8 cellular contexts compared by ENCODE assay signal in the genomic region with DNA sequence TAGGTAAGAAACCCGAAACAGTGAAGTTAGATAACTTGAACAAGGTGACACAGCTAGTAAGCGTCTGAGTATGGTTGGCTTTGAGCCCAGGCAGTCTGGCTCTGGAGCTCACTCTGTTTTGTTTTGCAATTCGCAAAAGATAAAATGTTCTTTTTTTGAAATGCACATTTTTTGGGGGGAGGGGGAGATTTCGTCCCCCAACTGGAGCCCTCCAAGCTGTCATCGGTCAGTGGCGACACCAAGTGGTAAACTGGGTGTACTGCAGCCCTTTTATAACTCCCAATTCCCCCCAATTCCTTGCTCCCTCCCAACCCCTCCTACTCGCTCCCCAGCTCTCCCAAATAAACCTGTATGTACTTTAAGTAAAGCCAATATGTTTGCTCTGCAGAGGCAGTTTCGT. TPM values are rescaled to one million over a fixed set of nuclear protein-coding genes. Genes with fewer than 3 reads are reported as not detected.
DNase-seq lines count a peak whose midpoint lies in the region; ATAC-seq and TF ChIP-seq lines count a peak whose summit lies in the region.

No MANE protein-coding gene starts in this region.

- peaks cover 10% of the 10 kb centered on the region; the same call in 1 of the 2 replicates for H3K4me1 ChIP-seq in ES-I3 (ENCODE audit: insufficient read depth, low read length)
- H3K4me1 ChIP-seq in OCI-LY1 (ENCODE audit: insufficient read depth, low read length, severe bottlenecking), result peaks cover 20% of the 10 kb centered on the region
- H3K4me1 ChIP-seq in breast epithelium, result no peaks in the 10 kb centered on the region
- H3K4me1 ChIP-seq in liver (ENCODE audit: control insufficient read depth in 4 of 4, insufficient read depth in 4 of 4, low read length in 3 of 4), result peaks cover 0 to 17% (median 5%) of the 10 kb centered on the region in 4 donors
- H3K4me1 ChIP-seq in upper lobe of left lung, result peaks cover 0 to 7% (median 5%) of the 10 kb centered on the region in 4 donors

- peak; percentile 63 to 77 for TF ChIP-seq RAD21 in liver (IDR thresholded peaks at IDR 0.05)

- H3K79me2 ChIP-seq in OCI-LY1 (ENCODE audit: insufficient read depth, low read length), result no peaks in the 10 kb centered on the region

- intact Hi-C loops in breast epithelium (cut with DNase I; ENCODE audit: low total_unique reads), result no loop called here

- peak in 1 of 2 donors; percentile 38 for ATAC-seq in upper lobe of left lung (ENCODE audit: low FRiP score in 2 of 2)
- ATAC-seq in GM21619 (IDR thresholded peaks at IDR 0.05; ENCODE audit: unreplicated experiment), result no peak
- no peak for ATAC-seq in GM18867 (IDR thresholded peaks at IDR 0.05; ENCODE audit: unreplicated experiment)

- TF ChIP-seq POLR2A in breast epithelium (IDR thresholded peaks at IDR 0.05) (no peak), upper lobe of left lung (IDR thresholded peaks at IDR 0.05) (no peak)

- H3K36me3 ChIP-seq in ES-I3 (ENCODE audit: insufficient read depth, low read length) (no peaks in the 10 kb centered on the region), OCI-LY1 (ENCODE audit: insufficient read depth, low read length) (no peaks in the 10 kb centered on the region), breast epithelium (no peaks in the 10 kb centered on the region), liver (ENCODE audit: control insufficient read depth in 4 of 4, insufficient read depth in 3 of 4, low read depth in 1 of 4, low read length in 3 of 4) (no peaks in the 10 kb centered on the region), upper lobe of left lung (no peaks in the 10 kb centered on the region)

- no peaks in the 10 kb centered on the region for H3F3A ChIP-seq in OCI-LY1 (ENCODE audit: insufficient read depth, low read length)

- H2AFZ ChIP-seq in OCI-LY1 (ENCODE audit: low read length), result no peak overlapping the region

- no peak overlapping the region for H3K27ac ChIP-seq in OCI-LY1 (ENCODE audit: low read depth, low read length, poor library complexity, severe bottlenecking)
- H3K27ac ChIP-seq in breast epithelium, result no peak overlapping the region
- no peak overlapping the region for H3K27ac ChIP-seq in liver (ENCODE audit: low read depth in 1 of 2, low read length in 2 of 2)
- no peak overlapping the region for H3K27ac ChIP-seq in upper lobe of left lung

- no peaks in the 10 kb centered on the region for H3K27me3 ChIP-seq in OCI-LY1 (ENCODE audit: insufficient read depth, low read length)
- H3K27me3 ChIP-seq in breast epithelium, result peaks cover 0 to 18% of the 10 kb centered on the region in 2 donors
- peaks cover 0 to 2% (median 0%) of the 10 kb centered on the region in 4 donors for H3K27me3 ChIP-seq in liver (ENCODE audit: control insufficient read depth in 4 of 4, insufficient read depth in 4 of 4, low read length in 3 of 4)
- H3K27me3 ChIP-seq in upper lobe of left lung, result no peaks in the 10 kb centered on the region

- DNase-seq in 8988T, result peak; percentile 46
- DNase-seq in breast epithelium (ENCODE audit: low spot score in 2 of 2), result no peak
- DNase-seq in upper lobe of left lung, result peak in 1 of 2 donors; percentile 22

- no peaks in the 10 kb centered on the region for H3K9me2 ChIP-seq in OCI-LY1 (ENCODE audit: low read depth, low read length)

- H3K4me3 ChIP-seq in OCI-LY1 (ENCODE audit: low read depth, low read length, poor library complexity, severe bottlenecking), result no peak overlapping the region
- H3K4me3 ChIP-seq in breast epithelium, result no peak overlapping the region
- no peak overlapping the region for H3K4me3 ChIP-seq in liver (ENCODE audit: low read depth in 1 of 3, low read length in 3 of 3)
- no peak overlapping the region for H3K4me3 ChIP-seq in upper lobe of left lung

- H4K20me1 ChIP-seq in OCI-LY1 (ENCODE audit: insufficient read depth, low read length), result no peaks in the 10 kb centered on the region

- 4% methylated on average over 8 of the region's 8 CpGs for WGBS in liver
- 18 to 19% methylated on average over 8 of the region's 8 CpGs for WGBS in upper lobe of left lung, 2 donors

- TF ChIP-seq CTCF in OCI-LY1 (IDR thresholded peaks at IDR 0.05; ENCODE audit: low read length), result peak; percentile 68
- TF ChIP-seq CTCF in breast epithelium (IDR thresholded peaks at IDR 0.05), result peak; percentile 51 to 58 (median 57)
- TF ChIP-seq CTCF in liver (IDR thresholded peaks at IDR 0.05; ENCODE audit: low read depth, low read length, missing input control), result peak; percentile 65
- peak; percentile 58 to 86 (median 60) for TF ChIP-seq CTCF in upper lobe of left lung (IDR thresholded peaks at IDR 0.05)

- H3K9ac ChIP-seq in ES-I3 (ENCODE audit: low read depth, low read length), result 0 out of 2 replicates have a peak overlapping the region, but pooled peaks have one; percentile 24
- H3K9ac ChIP-seq in OCI-LY1 (ENCODE audit: low read length), result no peak overlapping the region
- no peak overlapping the region for H3K9ac ChIP-seq in liver (ENCODE audit: low read depth in 1 of 2, low read length in 2 of 2)

- no peak overlapping the region; the same call in 1 of the 2 replicates for H3K4me2 ChIP-seq in OCI-LY1 (ENCODE audit: low read length)

- H3K9me3 ChIP-seq in ES-I3 (ENCODE audit: control insufficient read depth, insufficient read depth, low read length), result no peaks in the 10 kb centered on the region
- no peaks in the 10 kb centered on the region for H3K9me3 ChIP-seq in OCI-LY1 (ENCODE audit: low read length)
- H3K9me3 ChIP-seq in breast epithelium, result no peaks in the 10 kb centered on the region
- no peaks in the 10 kb centered on the region for H3K9me3 ChIP-seq in liver (ENCODE audit: control insufficient read depth in 4 of 4, low read length in 3 of 4)
- no peaks in the 10 kb centered on the region for H3K9me3 ChIP-seq in upper lobe of left lung

- TF ChIP-seq EP300 in upper lobe of left lung (IDR thresholded peaks at IDR 0.05), result no peak

TF ChIP-seq in liver, 16 proteins besides CTCF, POLR2A, EP300 and RAD21:
- TF ChIP-seq SP1 (IDR thresholded peaks at IDR 0.05) (no peak), JUND (IDR thresholded peaks at IDR 0.05) (no peak), EGR1 (IDR thresholded peaks at IDR 0.05; ENCODE audit: low read depth in 2 of 2) (no peak), FOXA1 (IDR thresholded peaks at IDR 0.05) (no peak), HNF4A (conservative IDR thresholded peaks at IDR 0.05) (no peak), RXRA (IDR thresholded peaks at IDR 0.05) (no peak)
- TF ChIP-seq, protein P1, sequence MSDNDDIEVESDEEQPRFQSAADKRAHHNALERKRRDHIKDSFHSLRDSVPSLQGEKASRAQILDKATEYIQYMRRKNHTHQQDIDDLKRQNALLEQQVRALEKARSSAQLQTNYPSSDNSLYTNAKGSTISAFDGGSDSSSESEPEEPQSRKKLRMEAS (IDR thresholded peaks at IDR 0.05), result no peak
- TF ChIP-seq, protein P2, sequence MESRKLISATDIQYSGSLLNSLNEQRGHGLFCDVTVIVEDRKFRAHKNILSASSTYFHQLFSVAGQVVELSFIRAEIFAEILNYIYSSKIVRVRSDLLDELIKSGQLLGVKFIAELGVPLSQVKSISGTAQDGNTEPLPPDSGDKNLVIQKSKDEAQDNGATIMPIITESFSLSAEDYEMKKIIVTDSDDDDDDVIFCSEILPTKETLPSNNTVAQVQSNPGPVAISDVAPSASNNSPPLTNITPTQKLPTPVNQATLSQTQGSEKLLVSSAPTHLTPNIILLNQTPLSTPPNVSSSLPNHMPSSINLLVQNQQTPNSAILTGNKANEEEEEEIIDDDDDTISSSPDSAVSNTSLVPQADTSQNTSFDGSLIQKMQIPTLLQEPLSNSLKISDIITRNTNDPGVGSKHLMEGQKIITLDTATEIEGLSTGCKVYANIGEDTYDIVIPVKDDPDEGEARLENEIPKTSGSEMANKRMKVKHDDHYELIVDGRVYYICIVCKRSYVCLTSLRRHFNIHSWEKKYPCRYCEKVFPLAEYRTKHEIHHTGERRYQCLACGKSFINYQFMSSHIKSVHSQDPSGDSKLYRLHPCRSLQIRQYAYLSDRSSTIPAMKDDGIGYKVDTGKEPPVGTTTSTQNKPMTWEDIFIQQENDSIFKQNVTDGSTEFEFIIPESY (IDR thresholded peaks at IDR 0.05), result no peak
TF ChIP-seq in liver: peak in this region for 0.

RNA-seq across cellular contexts. Expression of a gene that starts 2.8 kb away (rescaled TPM):
- 1 to 10 TPM; 5.0 to 7.5 (median 6.6) TPM for total RNA-seq in breast epithelium
- 10 to 100 TPM; 22.3 to 56.1 TPM for total RNA-seq in liver
- 1 to 10 TPM; 5.6 to 6.9 TPM for polyA plus RNA-seq in liver
- total RNA-seq in upper lobe of left lung, result 10 to 100 TPM in 3 of 6 donors, 1 to 10 TPM in 3; 4.2 to 14.4 (median 10.2) TPM

RNA-seq across cellular contexts. Expression of a gene that starts 40.3 kb away (rescaled TPM):
- total RNA-seq in breast epithelium (1 to 10 TPM; 2.2 to 4.7 (median 2.3) TPM), liver (1 to 10 TPM; 1.4 to 4.7 TPM), upper lobe of left lung (1 to 10 TPM; 1.0 to 5.9 (median 3.9) TPM)
- polyA plus RNA-seq in liver, result under 1 TPM; 0.26 to 0.93 TPM
